In the genomic region with DNA sequence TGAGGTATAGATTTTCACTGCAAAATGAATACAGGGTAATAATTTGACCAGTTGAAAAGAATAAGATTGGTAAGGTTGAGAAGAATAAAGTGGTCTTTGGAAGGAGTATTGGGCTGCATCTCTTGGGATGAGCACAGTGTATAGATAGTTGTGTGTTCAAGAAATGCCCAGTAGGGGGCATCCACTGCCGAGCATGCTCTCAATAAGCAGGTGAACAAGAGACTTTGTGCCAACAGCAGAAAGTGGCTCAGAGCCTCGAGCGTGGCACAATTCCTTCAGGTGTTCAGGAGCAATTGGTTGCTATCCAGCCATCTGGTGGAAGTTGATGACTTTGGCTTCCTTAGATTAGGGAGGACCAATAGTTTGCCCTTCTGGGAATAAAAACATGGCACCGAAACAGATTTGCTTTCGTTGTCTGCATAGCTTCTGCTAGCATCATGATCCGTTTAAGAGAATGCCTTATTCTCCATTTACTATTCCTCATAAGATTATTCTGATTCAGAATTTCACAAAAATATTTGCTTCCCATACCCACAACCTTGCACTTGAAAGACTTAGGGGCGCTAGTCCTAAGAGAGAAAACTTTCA, we compare ENCODE assay signal across 8 cellular contexts.
DNase-seq lines count a peak whose midpoint lies in the region; ATAC-seq and TF ChIP-seq lines count a peak whose summit lies in the region.

No MANE protein-coding gene starts in this region.

- DNase-seq in activated T-cell treated with anti-CD3 and anti-CD28 coated beads, Interleukin-2, amount 50 U/mL, for 72 hours = peak; percentile 23 to 33
- no peak for DNase-seq in activated T-cell treated with anti-CD3 and anti-CD28 coated beads, Interleukin-2, amount 50 U/mL, for 24 hours
- peak; percentile 7 for DNase-seq in SW480 (ENCODE audit: low spot score)
- DNase-seq in iris pigment epithelial cell (ENCODE audit: low read depth) = peak; percentile 29
- DNase-seq in hypothalamus (lab: John Stamatoyannopoulos, UW) = no peak
- DNase-seq in vagina (ENCODE audit: extremely low spot score in 2 of 2) = no peak

- no peak overlapping the region for H3K27ac Mint-ChIP-seq in activated T-cell treated with anti-CD3 and anti-CD28 coated beads, Interleukin-2, amount 50 U/mL, for 72 hours
- H3K27ac Mint-ChIP-seq in activated T-cell treated with anti-CD3 and anti-CD28 coated beads, Interleukin-2, amount 50 U/mL, for 24 hours = no peak overlapping the region

- intact Hi-C loops in vagina (cut with DNase I) = no loop called here

- no peaks in the 10 kb centered on the region for H3K9me3 ChIP-seq in vagina

- no peak overlapping the region for H3K4me3 ChIP-seq in vagina

- no peak for TF ChIP-seq CTCF in vagina (IDR thresholded peaks at IDR 0.05)

- no peaks in the 10 kb centered on the region for H3K27me3 ChIP-seq in vagina

- H3K4me3 Mint-ChIP-seq in activated T-cell treated with anti-CD3 and anti-CD28 coated beads, Interleukin-2, amount 50 U/mL, for 72 hours = no peak overlapping the region
- H3K4me3 Mint-ChIP-seq in activated T-cell treated with anti-CD3 and anti-CD28 coated beads, Interleukin-2, amount 50 U/mL, for 24 hours = no peak overlapping the region

- no peaks in the 10 kb centered on the region for H3K36me3 ChIP-seq in vagina

- H3K27me3 Mint-ChIP-seq in activated T-cell treated with anti-CD3 and anti-CD28 coated beads, Interleukin-2, amount 50 U/mL, for 72 hours (ENCODE audit: low read depth) = peaks cover 15% of the 10 kb centered on the region
- H3K27me3 Mint-ChIP-seq in activated T-cell treated with anti-CD3 and anti-CD28 coated beads, Interleukin-2, amount 50 U/mL, for 24 hours = peaks cover 3% of the 10 kb centered on the region

- H3K27ac ChIP-seq in vagina = no peak overlapping the region

- no peak for TF ChIP-seq POLR2A in vagina (IDR thresholded peaks at IDR 0.05)

- no peaks in the 10 kb centered on the region for H3K9me3 Mint-ChIP-seq in activated T-cell treated with anti-CD3 and anti-CD28 coated beads, Interleukin-2, amount 50 U/mL, for 72 hours
- no peaks in the 10 kb centered on the region for H3K9me3 Mint-ChIP-seq in activated T-cell treated with anti-CD3 and anti-CD28 coated beads, Interleukin-2, amount 50 U/mL, for 24 hours

- no peaks in the 10 kb centered on the region for H3K4me1 Mint-ChIP-seq in activated T-cell treated with anti-CD3 and anti-CD28 coated beads, Interleukin-2, amount 50 U/mL, for 72 hours (ENCODE audit: low read depth)
- H3K4me1 Mint-ChIP-seq in activated T-cell treated with anti-CD3 and anti-CD28 coated beads, Interleukin-2, amount 50 U/mL, for 24 hours (ENCODE audit: low read depth) = no peaks in the 10 kb centered on the region

- peak; percentile 64 to 73 for ATAC-seq in activated T-cell treated with anti-CD3 and anti-CD28 coated beads, Interleukin-2, amount 50 U/mL, for 72 hours (replicated peaks in 1 of 2)
- ATAC-seq in GM21515 (IDR thresholded peaks at IDR 0.05; ENCODE audit: unreplicated experiment) = peak; percentile 91
- ATAC-seq in HG03571 (IDR thresholded peaks at IDR 0.05; ENCODE audit: unreplicated experiment) = peak; percentile 72

- H3K36me3 Mint-ChIP-seq in activated T-cell treated with anti-CD3 and anti-CD28 coated beads, Interleukin-2, amount 50 U/mL, for 72 hours (ENCODE audit: insufficient read depth in 2 of 2) = no peaks in the 10 kb centered on the region
- H3K36me3 Mint-ChIP-seq in activated T-cell treated with anti-CD3 and anti-CD28 coated beads, Interleukin-2, amount 50 U/mL, for 24 hours (ENCODE audit: low read depth) = no peaks in the 10 kb centered on the region

- no peaks in the 10 kb centered on the region for H3K4me1 ChIP-seq in vagina

Comparison
In these comparisons a context has a peak if more than half of its experiments do, and no peak if none do; other contexts are left out.
1. DNase-seq: peak in activated T-cell treated with anti-CD3 and anti-CD28 coated beads, Interleukin-2, amount 50 U/mL, for 72 hours (2 of 2), SW480 (single experiment) and iris pigment epithelial cell (single experiment); none in activated T-cell treated with anti-CD3 and anti-CD28 coated beads, Interleukin-2, amount 50 U/mL, for 24 hours (single experiment), hypothalamus (0 of 51) and vagina (0 of 2).
2. Peak in every context shown above with its lines, with median percentiles within 50 percentile points of each other: ATAC-seq.